Comparison of ENCODE assay signal across 8 cellular contexts in genomic region chr15:31440754-31441298, GRCh38.
DNase-seq lines count a peak whose midpoint lies in the region; ATAC-seq, FAIRE-seq and TF ChIP-seq lines count a peak whose summit lies in the region.

No MANE protein-coding gene starts in this region.

- no peaks in the 10 kb centered on the region for H3K9me3 ChIP-seq in lower lobe of right lung

- peak overlapping the region in 37 of 59 donors; percentile 4 to 83 (median 65) for H3K27ac ChIP-seq in dorsolateral prefrontal cortex
- H3K27ac ChIP-seq in lower lobe of right lung: peak overlapping the region; percentile 85

- H3K4me1 ChIP-seq in lower lobe of right lung: peaks cover 53% of the 10 kb centered on the region

- H3K27ac Mint-ChIP-seq in WTC11: no peak overlapping the region
- peak overlapping the region; percentile 72 for H3K27ac Mint-ChIP-seq in stimulated activated memory B cell treated with anti-CD40 and anti-IgM and Interleukin-4, amounts not matched to agents 10 μg/mL and 1 μg/mL and 100 μg/mL, for 72 hours

- no peaks in the 10 kb centered on the region for H3K36me3 ChIP-seq in lower lobe of right lung

- TF ChIP-seq CTCF in WTC11 (IDR thresholded peaks at IDR 0.05): no peak
- TF ChIP-seq CTCF in dorsolateral prefrontal cortex (IDR thresholded peaks at IDR 0.05 in 54 of 56, conservative IDR thresholded peaks at IDR 0.05 in 2 of 56; ENCODE audit: low read depth in 1 of 56, partially characterized antibody in 56 of 56): no peak
- no peak for TF ChIP-seq CTCF in lower lobe of right lung (IDR thresholded peaks at IDR 0.05)

- peak; percentile 85 for FAIRE-seq in GM12892 (lab: Jason Lieb, UNC)

- peak overlapping the region; percentile 51 to 88 (median 70) for H3K4me3 ChIP-seq in dorsolateral prefrontal cortex
- H3K4me3 ChIP-seq in lower lobe of right lung: peak overlapping the region; percentile 67

- DNase-seq in GM12892 (ENCODE audit: insufficient read length) (no peak), WTC11 (ENCODE audit: low spot score) (no peak), dorsolateral prefrontal cortex (peak in 5 of 10 donors; percentile 38 to 72 (median 47)), lower lobe of right lung (peak; percentile 74)

- CTCF ChIA-PET in WTC11 (lab: Charles Lee): interaction anchor here (0.6 to 8.3 kb wide), 7 partner anchors 15 to 534 kb away, joined by 3 to 99 read pairs (median 4); no protein-coding TSS in a partner anchor

- H3K27me3 Mint-ChIP-seq in WTC11 (ENCODE audit: low read depth): peaks cover 22% of the 10 kb centered on the region
- H3K27me3 Mint-ChIP-seq in stimulated activated memory B cell treated with anti-CD40 and anti-IgM and Interleukin-4, amounts not matched to agents 10 μg/mL and 1 μg/mL and 100 μg/mL, for 72 hours: no peaks in the 10 kb centered on the region

- H3K4me3 Mint-ChIP-seq in WTC11: peak overlapping the region; percentile 59
- H3K4me3 Mint-ChIP-seq in stimulated activated memory B cell treated with anti-CD40 and anti-IgM and Interleukin-4, amounts not matched to agents 10 μg/mL and 1 μg/mL and 100 μg/mL, for 72 hours: peak overlapping the region; percentile 76

- no peaks in the 10 kb centered on the region for H3K36me3 Mint-ChIP-seq in WTC11
- no peaks in the 10 kb centered on the region for H3K36me3 Mint-ChIP-seq in stimulated activated memory B cell treated with anti-CD40 and anti-IgM and Interleukin-4, amounts not matched to agents 10 μg/mL and 1 μg/mL and 100 μg/mL, for 72 hours

- H3K27me3 ChIP-seq in dorsolateral prefrontal cortex (no peaks in the 10 kb centered on the region), lower lobe of right lung (ENCODE audit: low read depth) (no peaks in the 10 kb centered on the region)

- peak; percentile 58; the same call in 1 of the 2 replicates for TF ChIP-seq POLR2A in GM12892 (IDR thresholded peaks at IDR 0.05; ENCODE audit: low read depth, low read length)

- no peaks in the 10 kb centered on the region for H3K9me3 Mint-ChIP-seq in WTC11
- no peaks in the 10 kb centered on the region for H3K9me3 Mint-ChIP-seq in stimulated activated memory B cell treated with anti-CD40 and anti-IgM and Interleukin-4, amounts not matched to agents 10 μg/mL and 1 μg/mL and 100 μg/mL, for 72 hours

- peaks cover 7% of the 10 kb centered on the region for H3K4me1 Mint-ChIP-seq in WTC11
- H3K4me1 Mint-ChIP-seq in stimulated activated memory B cell treated with anti-CD40 and anti-IgM and Interleukin-4, amounts not matched to agents 10 μg/mL and 1 μg/mL and 100 μg/mL, for 72 hours: peaks cover 75% of the 10 kb centered on the region

- ATAC-seq in WTC11 (peak; percentile 43), lower lobe of right lung (peak; percentile 42 to 59), GM18909 (IDR thresholded peaks at IDR 0.05; ENCODE audit: poor library complexity, unreplicated experiment) (no peak), GM19324 (IDR thresholded peaks at IDR 0.05; ENCODE audit: low FRiP score, unreplicated experiment) (no peak), GM18907 (IDR thresholded peaks at IDR 0.05; ENCODE audit: unreplicated experiment) (no peak)
- ATAC-seq in stimulated activated memory B cell treated with anti-CD40 and anti-IgM and Interleukin-4, amounts not matched to agents 10 μg/mL and 1 μg/mL and 100 μg/mL, for 72 hours: peak; percentile 36

- intact Hi-C loops in dorsolateral prefrontal cortex (cut with DNase I) (loop anchor here in 1 of 2 donors (2.0 kb wide), 1 partner anchor 44 kb away; no protein-coding TSS in a partner anchor), lower lobe of right lung (cut with DNase I) (no loop called here)

- POLR2A ChIA-PET in WTC11 (lab: Charles Lee): interaction anchor here (0.9 kb wide), 1 partner anchor 138 kb away, joined by 3 read pairs; no protein-coding TSS in a partner anchor

TF ChIP-seq in WTC11, 78 proteins besides CTCF, POLR2A, EP300 and RAD21:
- TF ChIP-seq, protein P1, sequence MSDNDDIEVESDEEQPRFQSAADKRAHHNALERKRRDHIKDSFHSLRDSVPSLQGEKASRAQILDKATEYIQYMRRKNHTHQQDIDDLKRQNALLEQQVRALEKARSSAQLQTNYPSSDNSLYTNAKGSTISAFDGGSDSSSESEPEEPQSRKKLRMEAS (CRISPR knock-in tag; IDR thresholded peaks at IDR 0.05): 0 out of 2 replicates have a peak, but pooled peaks have one; percentile 3
- TF ChIP-seq TEAD1 (CRISPR knock-in tag; IDR thresholded peaks at IDR 0.05) (no peak), NR2C2 (CRISPR knock-in tag; IDR thresholded peaks at IDR 0.05) (no peak), NR3C1 (CRISPR knock-in tag; conservative IDR thresholded peaks at IDR 0.05; ENCODE audit: low read depth) (no peak), EMX1 (CRISPR knock-in tag; IDR thresholded peaks at IDR 0.05) (no peak)
- TF ChIP-seq, protein P2, sequence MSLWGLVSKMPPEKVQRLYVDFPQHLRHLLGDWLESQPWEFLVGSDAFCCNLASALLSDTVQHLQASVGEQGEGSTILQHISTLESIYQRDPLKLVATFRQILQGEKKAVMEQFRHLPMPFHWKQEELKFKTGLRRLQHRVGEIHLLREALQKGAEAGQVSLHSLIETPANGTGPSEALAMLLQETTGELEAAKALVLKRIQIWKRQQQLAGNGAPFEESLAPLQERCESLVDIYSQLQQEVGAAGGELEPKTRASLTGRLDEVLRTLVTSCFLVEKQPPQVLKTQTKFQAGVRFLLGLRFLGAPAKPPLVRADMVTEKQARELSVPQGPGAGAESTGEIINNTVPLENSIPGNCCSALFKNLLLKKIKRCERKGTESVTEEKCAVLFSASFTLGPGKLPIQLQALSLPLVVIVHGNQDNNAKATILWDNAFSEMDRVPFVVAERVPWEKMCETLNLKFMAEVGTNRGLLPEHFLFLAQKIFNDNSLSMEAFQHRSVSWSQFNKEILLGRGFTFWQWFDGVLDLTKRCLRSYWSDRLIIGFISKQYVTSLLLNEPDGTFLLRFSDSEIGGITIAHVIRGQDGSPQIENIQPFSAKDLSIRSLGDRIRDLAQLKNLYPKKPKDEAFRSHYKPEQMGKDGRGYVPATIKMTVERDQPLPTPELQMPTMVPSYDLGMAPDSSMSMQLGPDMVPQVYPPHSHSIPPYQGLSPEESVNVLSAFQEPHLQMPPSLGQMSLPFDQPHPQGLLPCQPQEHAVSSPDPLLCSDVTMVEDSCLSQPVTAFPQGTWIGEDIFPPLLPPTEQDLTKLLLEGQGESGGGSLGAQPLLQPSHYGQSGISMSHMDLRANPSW (CRISPR knock-in tag; conservative IDR thresholded peaks at IDR 0.05; ENCODE audit: low read depth): no peak
- TF ChIP-seq, protein P3, sequence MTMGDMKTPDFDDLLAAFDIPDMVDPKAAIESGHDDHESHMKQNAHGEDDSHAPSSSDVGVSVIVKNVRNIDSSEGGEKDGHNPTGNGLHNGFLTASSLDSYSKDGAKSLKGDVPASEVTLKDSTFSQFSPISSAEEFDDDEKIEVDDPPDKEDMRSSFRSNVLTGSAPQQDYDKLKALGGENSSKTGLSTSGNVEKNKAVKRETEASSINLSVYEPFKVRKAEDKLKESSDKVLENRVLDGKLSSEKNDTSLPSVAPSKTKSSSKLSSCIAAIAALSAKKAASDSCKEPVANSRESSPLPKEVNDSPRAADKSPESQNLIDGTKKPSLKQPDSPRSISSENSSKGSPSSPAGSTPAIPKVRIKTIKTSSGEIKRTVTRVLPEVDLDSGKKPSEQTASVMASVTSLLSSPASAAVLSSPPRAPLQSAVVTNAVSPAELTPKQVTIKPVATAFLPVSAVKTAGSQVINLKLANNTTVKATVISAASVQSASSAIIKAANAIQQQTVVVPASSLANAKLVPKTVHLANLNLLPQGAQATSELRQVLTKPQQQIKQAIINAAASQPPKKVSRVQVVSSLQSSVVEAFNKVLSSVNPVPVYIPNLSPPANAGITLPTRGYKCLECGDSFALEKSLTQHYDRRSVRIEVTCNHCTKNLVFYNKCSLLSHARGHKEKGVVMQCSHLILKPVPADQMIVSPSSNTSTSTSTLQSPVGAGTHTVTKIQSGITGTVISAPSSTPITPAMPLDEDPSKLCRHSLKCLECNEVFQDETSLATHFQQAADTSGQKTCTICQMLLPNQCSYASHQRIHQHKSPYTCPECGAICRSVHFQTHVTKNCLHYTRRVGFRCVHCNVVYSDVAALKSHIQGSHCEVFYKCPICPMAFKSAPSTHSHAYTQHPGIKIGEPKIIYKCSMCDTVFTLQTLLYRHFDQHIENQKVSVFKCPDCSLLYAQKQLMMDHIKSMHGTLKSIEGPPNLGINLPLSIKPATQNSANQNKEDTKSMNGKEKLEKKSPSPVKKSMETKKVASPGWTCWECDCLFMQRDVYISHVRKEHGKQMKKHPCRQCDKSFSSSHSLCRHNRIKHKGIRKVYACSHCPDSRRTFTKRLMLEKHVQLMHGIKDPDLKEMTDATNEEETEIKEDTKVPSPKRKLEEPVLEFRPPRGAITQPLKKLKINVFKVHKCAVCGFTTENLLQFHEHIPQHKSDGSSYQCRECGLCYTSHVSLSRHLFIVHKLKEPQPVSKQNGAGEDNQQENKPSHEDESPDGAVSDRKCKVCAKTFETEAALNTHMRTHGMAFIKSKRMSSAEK (CRISPR knock-in tag; IDR thresholded peaks at IDR 0.05; ENCODE audit: borderline replicate concordance): no peak

Comparison
In these comparisons a context has a peak if more than half of its experiments do, and no peak if none do; other contexts are left out.
1. ATAC-seq: peak in WTC11 (single experiment), lower lobe of right lung (2 of 2) and stimulated activated memory B cell treated with anti-CD40 and anti-IgM and Interleukin-4, amounts not matched to agents 10 μg/mL and 1 μg/mL and 100 μg/mL, for 72 hours (single experiment); none in GM18909 (single experiment), GM19324 (single experiment) and GM18907 (single experiment).